25 cellular contexts compared by ENCODE assay signal in the genomic region with DNA sequence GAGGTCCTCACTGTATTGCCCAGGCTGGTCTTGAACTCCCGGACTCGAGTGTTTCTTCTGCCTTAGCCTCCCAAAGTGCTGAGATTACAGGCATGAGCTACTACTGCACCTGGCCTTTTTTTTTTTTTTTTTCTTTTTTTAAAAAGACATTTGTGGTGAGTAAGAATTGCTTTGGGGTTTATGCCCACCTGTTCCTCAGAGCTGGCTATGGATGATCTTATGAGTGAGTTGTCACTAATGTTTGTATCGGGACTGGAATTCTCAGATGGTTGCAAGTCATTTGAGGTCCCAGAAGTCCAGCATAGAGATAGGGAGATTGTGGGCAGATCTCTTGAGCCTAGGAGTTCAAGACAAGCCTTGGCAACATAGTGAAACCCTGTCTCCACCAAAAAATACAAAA.
"Had no signal": no experiment of that assay in that cellular context is flagged by ENCODE, and none has a peak within 500 bp of the region (broad histone marks: within the 10 kb centered on the region; RNA-seq: fewer than 3 reads in every experiment).

No MANE protein-coding gene starts in this region.

- H3K9me3 Mint-ChIP-seq: naive thymus-derived CD4-positive, alpha-beta T cell; neural crest cell; stimulated activated memory B cell treated with anti-CD40 and anti-IgM and Interleukin-4, amounts not matched to agents 10 μg/mL and 1 μg/mL and 100 μg/mL, for 72 hours; stimulated activated naive CD8-positive, alpha-beta T cell treated with anti-CD3 and anti-CD28 coated beads, Interleukin-15, Interleukin-2, amounts not matched to agents 100 ng/mL and 50 ng/mL, for 24 hours had no signal

- DNase-seq: cerebellar nuclear complex; colonic mucosa; effector CD4-positive, alpha-beta T cell; glutamatergic neuron; kidney; left cardiac atrium; left ventricle myocardium inferior; mesenchymal stem cell; naive thymus-derived CD4-positive, alpha-beta T cell; pancreas; right lobe of liver; spleen; stimulated activated CD4-positive, alpha-beta T cell treated with anti-CD3 and anti-CD28 coated beads, Interleukin-15, amount 100 ng/mL, for 24 hours; stimulated activated CD4-positive, alpha-beta T cell treated with anti-CD3 and anti-CD28 coated beads, Interleukin-1b, Interleukin-23, amount 100 ng/mL, for 48 hours; stimulated activated CD4-positive, alpha-beta T cell treated with anti-CD3 and anti-CD28 coated beads, Interleukin-4, amount 100 ng/mL, for 24 hours; upper lobe of right lung had no signal

- H3K27me3 ChIP-seq: colonic mucosa, esophagus muscularis mucosa, gastroesophageal sphincter, pancreas, right lobe of liver, spleen, tibial nerve, upper lobe of right lung, vagina had no signal

- H3K27ac ChIP-seq: colonic mucosa, esophagus muscularis mucosa, gastroesophageal sphincter, left ventricle myocardium inferior, pancreas, prostate gland, right lobe of liver, tibial nerve, upper lobe of right lung, vagina had no signal

- H3K36me3 ChIP-seq: colonic mucosa, prostate gland had no signal

- H3K4me3 ChIP-seq: colonic mucosa, esophagus muscularis mucosa, gastroesophageal sphincter, left ventricle myocardium inferior, lung, pancreas, prostate gland, right lobe of liver, spleen, tibial nerve, upper lobe of right lung, vagina had no signal

- H3K27ac Mint-ChIP-seq: stimulated activated memory B cell treated with anti-CD40 and anti-IgM and Interleukin-4, amounts not matched to agents 10 μg/mL and 1 μg/mL and 100 μg/mL, for 72 hours had no signal

- H3K4me3 Mint-ChIP-seq: naive thymus-derived CD4-positive, alpha-beta T cell; neural crest cell; stimulated activated memory B cell treated with anti-CD40 and anti-IgM and Interleukin-4, amounts not matched to agents 10 μg/mL and 1 μg/mL and 100 μg/mL, for 72 hours; stimulated activated naive CD8-positive, alpha-beta T cell treated with anti-CD3 and anti-CD28 coated beads, Interleukin-15, Interleukin-2, amounts not matched to agents 100 ng/mL and 50 ng/mL, for 24 hours had no signal

- H3K27me3 Mint-ChIP-seq: naive thymus-derived CD4-positive, alpha-beta T cell; stimulated activated memory B cell treated with anti-CD40 and anti-IgM and Interleukin-4, amounts not matched to agents 10 μg/mL and 1 μg/mL and 100 μg/mL, for 72 hours; stimulated activated naive CD8-positive, alpha-beta T cell treated with anti-CD3 and anti-CD28 coated beads, Interleukin-15, Interleukin-2, amounts not matched to agents 100 ng/mL and 50 ng/mL, for 24 hours had no signal

- H3K9me3 ChIP-seq: colonic mucosa, esophagus muscularis mucosa, gastroesophageal sphincter, left ventricle myocardium inferior, pancreas, prostate gland, right lobe of liver, spleen, tibial nerve, upper lobe of right lung, vagina had no signal

- H3K4me1 ChIP-seq: colonic mucosa, pancreas, prostate gland, right lobe of liver, upper lobe of right lung had no signal

- ATAC-seq: gastroesophageal sphincter; naive thymus-derived CD4-positive, alpha-beta T cell; stimulated activated memory B cell treated with anti-CD40 and anti-IgM and Interleukin-4, amounts not matched to agents 10 μg/mL and 1 μg/mL and 100 μg/mL, for 72 hours had no signal
